Comparison of ENCODE assay signal across 8 cellular contexts in genomic region chr6:107713214-107713962, GRCh38.
A peak's percentile ranks its signal among the peaks of the same experiment; 100 is the strongest.
DNase-seq lines count a peak whose midpoint lies in the region; ATAC-seq and TF ChIP-seq lines count a peak whose summit lies in the region.

No MANE protein-coding gene starts in this region.

- no peaks in the 10 kb centered on the region for H3K36me3 ChIP-seq in Loucy (ENCODE audit: insufficient read depth, low read length)
- H3K36me3 ChIP-seq in muscle layer of duodenum (ENCODE audit: control insufficient read depth in 1 of 2, insufficient read depth in 2 of 2, low read length in 2 of 2): no peaks in the 10 kb centered on the region

- ATAC-seq in activated naive CD4-positive, alpha-beta T cell treated with anti-CD3 and anti-CD28 coated beads, Interleukin-2, amount 50 U/mL, for 72 hours: peak in 1 of 2 donors; percentile 69

- H3K27ac Mint-ChIP-seq in activated naive CD4-positive, alpha-beta T cell treated with anti-CD3 and anti-CD28 coated beads, Interleukin-2, amount 50 U/mL, for 72 hours: peak overlapping the region; percentile 87 to 96

- no peaks in the 10 kb centered on the region for H3K79me2 ChIP-seq in Loucy (ENCODE audit: insufficient read depth, low read length)

- H3K9ac ChIP-seq in Loucy (ENCODE audit: low read depth, low read length, poor library complexity, severe bottlenecking): peak overlapping the region; percentile 15

- H3F3A ChIP-seq in Loucy (ENCODE audit: low read depth): no peaks in the 10 kb centered on the region

- no peaks in the 10 kb centered on the region for H3K9me3 Mint-ChIP-seq in activated naive CD4-positive, alpha-beta T cell treated with anti-CD3 and anti-CD28 coated beads, Interleukin-2, amount 50 U/mL, for 72 hours

- TF ChIP-seq CTCF in Loucy (conservative IDR thresholded peaks at IDR 0.05; ENCODE audit: low read length): no peak

- peak overlapping the region; percentile 76 for H2AFZ ChIP-seq in Loucy (ENCODE audit: low read length)

- H3K9me3 ChIP-seq in Loucy (ENCODE audit: insufficient read depth, low read depth, low read length) (no peaks in the 10 kb centered on the region), muscle layer of duodenum (ENCODE audit: control insufficient read depth in 1 of 2, low read length in 2 of 2) (no peaks in the 10 kb centered on the region)

- peak overlapping the region; percentile 5 for H3K4me3 ChIP-seq in Loucy (ENCODE audit: low read length, poor library complexity, severe bottlenecking)
- H3K4me3 ChIP-seq in muscle layer of duodenum (ENCODE audit: low read depth in 1 of 2, low read length in 2 of 2): peak overlapping the region; percentile 45 to 55

- no peaks in the 10 kb centered on the region for H3K9me2 ChIP-seq in Loucy (replicated peaks; ENCODE audit: low read depth, low read length)

- H3K4me2 ChIP-seq in Loucy (ENCODE audit: low read depth, low read length, poor library complexity, severe bottlenecking): peak overlapping the region; percentile 33

- H4K20me1 ChIP-seq in Loucy (ENCODE audit: insufficient read depth, low read length, poor library complexity, severe bottlenecking): no peaks in the 10 kb centered on the region

- H3K4me1 ChIP-seq in Loucy (ENCODE audit: insufficient read depth, low read length, poor library complexity, severe bottlenecking) (peaks cover 25% of the 10 kb centered on the region), muscle layer of duodenum (ENCODE audit: control insufficient read depth in 1 of 2, insufficient read depth in 2 of 2, low read length in 2 of 2) (peaks cover 0 to 14% of the 10 kb centered on the region in 2 donors)

- H3K36me3 Mint-ChIP-seq in activated naive CD4-positive, alpha-beta T cell treated with anti-CD3 and anti-CD28 coated beads, Interleukin-2, amount 50 U/mL, for 72 hours: peaks cover 0 to 7% of the 10 kb centered on the region in 2 donors

- H3K27me3 ChIP-seq in Loucy (ENCODE audit: insufficient read depth, low read length, poor library complexity, severe bottlenecking): peaks cover 8% of the 10 kb centered on the region
- H3K27me3 ChIP-seq in muscle layer of duodenum (ENCODE audit: low read depth, low read length): no peaks in the 10 kb centered on the region

- peak; percentile 21 for DNase-seq in AG08395 (ENCODE audit: low spot score)
- peak; percentile 53 to 72 for DNase-seq in activated naive CD4-positive, alpha-beta T cell treated with anti-CD3 and anti-CD28 coated beads, Interleukin-2, amount 50 U/mL, for 72 hours (ENCODE audit: low spot score in 2 of 2)
- no peak for DNase-seq in NCI-H2196 (lab: John Stamatoyannopoulos, UW; ENCODE audit: unreplicated experiment)
- DNase-seq in NCI-H1417 treated with DMSO at 0.1 percent for 48 hours (lab: John Stamatoyannopoulos, UW): no peak
- DNase-seq in DMS 273 treated with DMSO at 0.1 percent for 48 hours (lab: John Stamatoyannopoulos, UW): no peak
- DNase-seq in mucosa of gallbladder (ENCODE audit: low spot score): no peak

- no peak overlapping the region for H3K27ac ChIP-seq in muscle layer of duodenum (ENCODE audit: low read length)

Comparison
In these comparisons a context has a peak if more than half of its experiments do, and no peak if none do; other contexts are left out.
1. DNase-seq: peak in AG08395 (single experiment) and activated naive CD4-positive, alpha-beta T cell treated with anti-CD3 and anti-CD28 coated beads, Interleukin-2, amount 50 U/mL, for 72 hours (2 of 2); none in NCI-H2196 (single experiment), NCI-H1417 treated with DMSO at 0.1 percent for 48 hours (single experiment), DMS 273 treated with DMSO at 0.1 percent for 48 hours (single experiment) and mucosa of gallbladder (single experiment).